In the genomic region with DNA sequence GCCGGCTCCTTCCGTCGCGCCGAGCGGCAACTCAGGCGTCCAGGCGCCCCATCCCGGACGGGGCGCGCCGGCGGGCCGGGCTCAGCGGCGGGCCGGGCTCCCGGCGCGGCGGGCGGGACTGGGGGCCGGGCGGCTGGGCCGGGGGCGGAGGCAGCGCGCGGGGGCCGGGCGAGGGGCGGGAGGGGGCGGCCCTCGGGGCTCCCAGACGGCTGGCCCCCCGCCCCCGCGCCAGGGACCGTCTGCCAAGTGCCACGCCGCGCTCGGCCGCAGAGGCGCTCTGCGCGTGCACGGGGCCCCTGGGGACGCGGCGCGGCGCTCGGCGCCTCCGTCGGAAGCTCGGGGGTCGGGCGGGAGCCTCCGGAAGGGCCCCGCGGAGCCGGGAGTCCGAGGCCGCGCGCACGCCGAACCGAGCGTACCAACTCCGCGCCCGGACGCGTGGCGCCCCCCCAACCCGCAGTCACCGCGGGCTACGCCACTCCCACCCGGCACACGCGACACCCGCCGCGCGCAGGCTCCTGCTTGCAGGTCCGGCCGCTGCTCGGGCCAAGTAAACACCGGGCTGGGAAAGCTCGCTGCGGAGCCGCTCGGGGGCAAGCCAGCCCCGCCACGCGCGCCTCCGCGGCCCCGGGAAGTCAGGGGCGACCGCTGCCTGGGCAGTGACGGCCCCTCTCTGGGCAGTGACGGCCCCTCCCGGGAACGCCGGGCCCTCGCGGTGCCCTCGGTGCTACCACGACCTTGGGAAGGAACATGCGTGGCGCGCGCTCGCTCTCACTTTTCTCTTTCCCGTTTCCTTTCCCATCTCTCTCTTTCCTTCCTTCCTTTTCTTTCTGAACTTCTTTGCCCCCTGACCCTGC, we compare ENCODE assay signal across 8 cellular contexts. TPM values are rescaled to one million over a fixed set of nuclear protein-coding genes. Genes with fewer than 3 reads are reported as not detected.
DNase-seq lines count a peak whose midpoint lies in the region; ATAC-seq, FAIRE-seq and TF ChIP-seq lines count a peak whose summit lies in the region.

A gene with protein sequence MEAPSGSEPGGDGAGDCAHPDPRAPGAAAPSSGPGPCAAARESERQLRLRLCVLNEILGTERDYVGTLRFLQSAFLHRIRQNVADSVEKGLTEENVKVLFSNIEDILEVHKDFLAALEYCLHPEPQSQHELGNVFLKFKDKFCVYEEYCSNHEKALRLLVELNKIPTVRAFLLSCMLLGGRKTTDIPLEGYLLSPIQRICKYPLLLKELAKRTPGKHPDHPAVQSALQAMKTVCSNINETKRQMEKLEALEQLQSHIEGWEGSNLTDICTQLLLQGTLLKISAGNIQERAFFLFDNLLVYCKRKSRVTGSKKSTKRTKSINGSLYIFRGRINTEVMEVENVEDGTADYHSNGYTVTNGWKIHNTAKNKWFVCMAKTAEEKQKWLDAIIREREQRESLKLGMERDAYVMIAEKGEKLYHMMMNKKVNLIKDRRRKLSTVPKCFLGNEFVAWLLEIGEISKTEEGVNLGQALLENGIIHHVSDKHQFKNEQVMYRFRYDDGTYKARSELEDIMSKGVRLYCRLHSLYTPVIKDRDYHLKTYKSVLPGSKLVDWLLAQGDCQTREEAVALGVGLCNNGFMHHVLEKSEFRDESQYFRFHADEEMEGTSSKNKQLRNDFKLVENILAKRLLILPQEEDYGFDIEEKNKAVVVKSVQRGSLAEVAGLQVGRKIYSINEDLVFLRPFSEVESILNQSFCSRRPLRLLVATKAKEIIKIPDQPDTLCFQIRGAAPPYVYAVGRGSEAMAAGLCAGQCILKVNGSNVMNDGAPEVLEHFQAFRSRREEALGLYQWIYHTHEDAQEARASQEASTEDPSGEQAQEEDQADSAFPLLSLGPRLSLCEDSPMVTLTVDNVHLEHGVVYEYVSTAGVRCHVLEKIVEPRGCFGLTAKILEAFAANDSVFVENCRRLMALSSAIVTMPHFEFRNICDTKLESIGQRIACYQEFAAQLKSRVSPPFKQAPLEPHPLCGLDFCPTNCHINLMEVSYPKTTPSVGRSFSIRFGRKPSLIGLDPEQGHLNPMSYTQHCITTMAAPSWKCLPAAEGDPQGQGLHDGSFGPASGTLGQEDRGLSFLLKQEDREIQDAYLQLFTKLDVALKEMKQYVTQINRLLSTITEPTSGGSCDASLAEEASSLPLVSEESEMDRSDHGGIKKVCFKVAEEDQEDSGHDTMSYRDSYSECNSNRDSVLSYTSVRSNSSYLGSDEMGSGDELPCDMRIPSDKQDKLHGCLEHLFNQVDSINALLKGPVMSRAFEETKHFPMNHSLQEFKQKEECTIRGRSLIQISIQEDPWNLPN (N-terminal part only) (minus strand): TSS at position 120 of the 854 bp plus-strand sequence. CDS start 139 bp downstream, outside the sequence.

- no peak for FAIRE-seq in GM12892 (lab: Jason Lieb, UNC)

- TF ChIP-seq CTCF in right lobe of liver (IDR thresholded peaks at IDR 0.05), result peak in 2 of 4 donors; percentile 15 to 33

- no peaks in the 10 kb centered on the region for H3K36me3 ChIP-seq in right lobe of liver

- H3K4me1 Mint-ChIP-seq in activated CD4-positive, alpha-beta T cell treated with anti-CD3 and anti-CD28 coated beads, Interleukin-2, amount 10 ng/mL, durations not matched to agents 7 days and 5 days, result peaks cover 42% of the 10 kb centered on the region
- H3K4me1 Mint-ChIP-seq in dendritic cell treated with granulocyte-macrophage colony-stimulating factor and Interleukin-4, amounts not matched to agents 40 ng/mL and 50 ng/mL, for 4 days (ENCODE audit: low read depth), result peaks cover 49% of the 10 kb centered on the region

- ATAC-seq in HG02623 (IDR thresholded peaks at IDR 0.05; ENCODE audit: unreplicated experiment) (peak; percentile 45), right lobe of liver (peak; percentile 62 to 84 (median 76))

- H3K4me1 ChIP-seq in right lobe of liver, result peaks cover 0 to 13% (median 6%) of the 10 kb centered on the region in 4 donors

- H3K27me3 Mint-ChIP-seq in activated CD4-positive, alpha-beta T cell treated with anti-CD3 and anti-CD28 coated beads, Interleukin-2, amount 10 ng/mL, durations not matched to agents 7 days and 5 days, result peaks cover 32% of the 10 kb centered on the region
- H3K27me3 Mint-ChIP-seq in dendritic cell treated with granulocyte-macrophage colony-stimulating factor and Interleukin-4, amounts not matched to agents 40 ng/mL and 50 ng/mL, for 4 days, result no peaks in the 10 kb centered on the region

- peak within 1 kb of the TSS; percentile 98 for H3K4me3 Mint-ChIP-seq in activated CD4-positive, alpha-beta T cell treated with anti-CD3 and anti-CD28 coated beads, Interleukin-2, amount 10 ng/mL, durations not matched to agents 7 days and 5 days
- H3K4me3 Mint-ChIP-seq in dendritic cell treated with granulocyte-macrophage colony-stimulating factor and Interleukin-4, amounts not matched to agents 40 ng/mL and 50 ng/mL, for 4 days, result peak within 1 kb of the TSS; percentile 93

- H3K27ac Mint-ChIP-seq in activated CD4-positive, alpha-beta T cell treated with anti-CD3 and anti-CD28 coated beads, Interleukin-2, amount 10 ng/mL, durations not matched to agents 7 days and 5 days, result peak within 1 kb of the TSS; percentile 87
- peak within 1 kb of the TSS; percentile 91 for H3K27ac Mint-ChIP-seq in dendritic cell treated with granulocyte-macrophage colony-stimulating factor and Interleukin-4, amounts not matched to agents 40 ng/mL and 50 ng/mL, for 4 days

- H3K9me3 ChIP-seq in right lobe of liver, result no peaks in the 10 kb centered on the region

- WGBS in right lobe of liver (ENCODE audit: insufficient coverage, low coverage, low lambda C conversion rate, missing lambda C conversion rate), result under 1% methylated on average over 15 of the region's 122 CpGs

- CTCF ChIA-PET in activated CD4-positive, alpha-beta T cell treated with anti-CD3 and anti-CD28 coated beads, Interleukin-2, amount 10 ng/mL, durations not matched to agents 7 days and 5 days (lab: Charles Lee), result interaction anchor here (0.7 to 2.4 kb wide), 2 partner anchors 13 to 171 kb away, joined by 3 to 8 read pairs; no protein-coding TSS in a partner anchor

- TF ChIP-seq POLR2A in GM12892 (IDR thresholded peaks at IDR 0.05; ENCODE audit: low read depth, low read length) (peak; percentile 62; the same call in 1 of the 2 replicates), right lobe of liver (IDR thresholded peaks at IDR 0.05) (peak; percentile 56)

- no peaks in the 10 kb centered on the region for H3K9me3 Mint-ChIP-seq in activated CD4-positive, alpha-beta T cell treated with anti-CD3 and anti-CD28 coated beads, Interleukin-2, amount 10 ng/mL, durations not matched to agents 7 days and 5 days
- H3K9me3 Mint-ChIP-seq in dendritic cell treated with granulocyte-macrophage colony-stimulating factor and Interleukin-4, amounts not matched to agents 40 ng/mL and 50 ng/mL, for 4 days, result no peaks in the 10 kb centered on the region

- peak within 1 kb of the TSS; percentile 44 to 63 (median 55) for H3K4me3 ChIP-seq in right lobe of liver

- POLR2A ChIA-PET in activated CD4-positive, alpha-beta T cell treated with anti-CD3 and anti-CD28 coated beads, Interleukin-2, amount 10 ng/mL, durations not matched to agents 7 days and 5 days (lab: Charles Lee), result no interaction called here

- intact Hi-C loops in dendritic cell treated with granulocyte-macrophage colony-stimulating factor and Interleukin-4, amounts not matched to agents 40 ng/mL and 50 ng/mL, for 4 days (cut with micrococcal nuclease), result loop anchor here (2.0 to 10.0 kb wide), 5 partner anchors 19 to 173 kb away; no protein-coding TSS in a partner anchor
- intact Hi-C loops in right lobe of liver (cut with DNase I), result no loop called here

- DNase-seq in GM12892 (ENCODE audit: insufficient read length), result peak; percentile 87
- DNase-seq in NCI-H2171 (lab: John Stamatoyannopoulos, UW), result peak; percentile 96
- DNase-seq in activated CD4-positive, alpha-beta T cell treated with anti-CD3 and anti-CD28 coated beads, Interleukin-2, amount 10 ng/mL, durations not matched to agents 7 days and 5 days, result peak; percentile 80
- peak; percentile 74 to 87 (median 86) for DNase-seq in right lobe of liver
- DNase-seq in stimulated activated CD4-positive, alpha-beta T cell treated with anti-CD3 and anti-CD28 coated beads, Interleukin-4, amount 100 ng/mL, for 1 hour, result peak; percentile 79
- DNase-seq in foreskin melanocyte, result no peak

- H3K27me3 ChIP-seq in right lobe of liver, result no peaks in the 10 kb centered on the region

- H3K27ac ChIP-seq in right lobe of liver, result peak within 1 kb of the TSS; percentile 44 to 87 (median 65)

- H3K36me3 Mint-ChIP-seq in activated CD4-positive, alpha-beta T cell treated with anti-CD3 and anti-CD28 coated beads, Interleukin-2, amount 10 ng/mL, durations not matched to agents 7 days and 5 days (ENCODE audit: low read depth), result peaks cover 32% of the 10 kb centered on the region
- peaks cover 29% of the 10 kb centered on the region for H3K36me3 Mint-ChIP-seq in dendritic cell treated with granulocyte-macrophage colony-stimulating factor and Interleukin-4, amounts not matched to agents 40 ng/mL and 50 ng/mL, for 4 days (ENCODE audit: low read depth)

RNA-seq across cellular contexts. Expression of the gene that starts here (rescaled TPM):
- polyA plus RNA-seq in GM12892 (2012; ENCODE audit: missing spikeins), result 46.2 TPM
- total RNA-seq in activated CD4-positive, alpha-beta T cell treated with anti-CD3 and anti-CD28 coated beads, Interleukin-2, amount 10 ng/mL, durations not matched to agents 7 days and 5 days, result 10 to 100 TPM; 81.0 to 86.1 TPM
- 10 to 100 TPM in 2 of 6 experiments, 1 to 10 TPM in 4; 4.4 to 11.1 (median 8.7) TPM for total RNA-seq in right lobe of liver

Comparison
In these comparisons a context has a peak if more than half of its experiments do, and no peak if none do; other contexts are left out.
1. RNA of the gene that starts here (total RNA-seq): 81.0 to 86.1 TPM in activated CD4-positive, alpha-beta T cell treated with anti-CD3 and anti-CD28 coated beads, Interleukin-2, amount 10 ng/mL, durations not matched to agents 7 days and 5 days; 4.4 to 11.1 TPM in right lobe of liver; every median in the first group is over 4 times any median in the second.